27 cellular contexts compared by ENCODE assay signal in genomic region chr6:63856271-63856670, GRCh38.
"Had no signal": no experiment of that assay in that cellular context is flagged by ENCODE, and none has a peak within 500 bp of the region (broad histone marks: within the 10 kb centered on the region; RNA-seq: fewer than 3 reads in every experiment).

No MANE protein-coding gene starts in this region.

- H3K4me3 ChIP-seq: esophagus squamous epithelium, gastroesophageal sphincter had no signal

- H3K27me3 ChIP-seq: brain microvascular endothelial cell, esophagus squamous epithelium, gastroesophageal sphincter had no signal

- H3K27ac Mint-ChIP-seq: activated CD4-positive, alpha-beta memory T cell treated with anti-CD3 and anti-CD28 coated beads, Interleukin-2, amount 10 ng/mL, durations not matched to agents 7 days and 5 days; activated CD4-positive, alpha-beta T cell treated with anti-CD3 and anti-CD28 coated beads, Interleukin-2, amount 10 ng/mL, durations not matched to agents 7 days and 5 days; activated naive CD4-positive, alpha-beta T cell treated with anti-CD3 and anti-CD28 coated beads, Interleukin-2, amount 10 ng/mL, durations not matched to agents 7 days and 5 days; activated naive CD4-positive, alpha-beta T cell treated with anti-CD3 and anti-CD28 coated beads, Interleukin-2, amount 50 U/mL, for 72 hours; activated naive CD8-positive, alpha-beta T cell treated with anti-CD3 and anti-CD28 coated beads, Interleukin-2, amount 10 ng/mL, durations not matched to agents 7 days and 5 days; activated T-cell treated with anti-CD3 and anti-CD28 coated beads, Interleukin-2, amount 50 U/mL, for 24 hours; activated T-cell treated with anti-CD3 and anti-CD28 coated beads, Interleukin-2, amount 50 U/mL, for 72 hours; effector memory CD8-positive, alpha-beta T cell had no signal

- H3K27ac ChIP-seq: brain microvascular endothelial cell, epithelial cell of prostate, esophagus squamous epithelium, gastroesophageal sphincter had no signal

- H3K4me3 Mint-ChIP-seq: activated CD4-positive, alpha-beta memory T cell treated with anti-CD3 and anti-CD28 coated beads, Interleukin-2, amount 10 ng/mL, durations not matched to agents 7 days and 5 days; activated CD4-positive, alpha-beta T cell treated with anti-CD3 and anti-CD28 coated beads, Interleukin-2, amount 10 ng/mL, durations not matched to agents 7 days and 5 days; activated naive CD4-positive, alpha-beta T cell treated with anti-CD3 and anti-CD28 coated beads, Interleukin-2, amount 10 ng/mL, durations not matched to agents 7 days and 5 days; activated naive CD8-positive, alpha-beta T cell treated with anti-CD3 and anti-CD28 coated beads, Interleukin-2, amount 10 ng/mL, durations not matched to agents 7 days and 5 days; activated T-cell treated with anti-CD3 and anti-CD28 coated beads, Interleukin-2, amount 50 U/mL, for 24 hours; activated T-cell treated with anti-CD3 and anti-CD28 coated beads, Interleukin-2, amount 50 U/mL, for 72 hours; central memory CD8-positive, alpha-beta T cell; effector memory CD8-positive, alpha-beta T cell had no signal

- ATAC-seq: activated naive CD4-positive, alpha-beta T cell treated with anti-CD3 and anti-CD28 coated beads, Interleukin-2, amount 50 U/mL, for 72 hours; activated T-cell treated with anti-CD3 and anti-CD28 coated beads, Interleukin-2, amount 50 U/mL, for 72 hours; effector memory CD8-positive, alpha-beta T cell; gastroesophageal sphincter had no signal

- H3K4me1 Mint-ChIP-seq: activated CD4-positive, alpha-beta memory T cell treated with anti-CD3 and anti-CD28 coated beads, Interleukin-2, amount 10 ng/mL, durations not matched to agents 7 days and 5 days; activated CD4-positive, alpha-beta T cell treated with anti-CD3 and anti-CD28 coated beads, Interleukin-2, amount 10 ng/mL, durations not matched to agents 7 days and 5 days; activated naive CD4-positive, alpha-beta T cell treated with anti-CD3 and anti-CD28 coated beads, Interleukin-2, amount 10 ng/mL, durations not matched to agents 7 days and 5 days; activated naive CD8-positive, alpha-beta T cell treated with anti-CD3 and anti-CD28 coated beads, Interleukin-2, amount 10 ng/mL, durations not matched to agents 7 days and 5 days; central memory CD8-positive, alpha-beta T cell had no signal

- H3K36me3 Mint-ChIP-seq: activated naive CD4-positive, alpha-beta T cell treated with anti-CD3 and anti-CD28 coated beads, Interleukin-2, amount 10 ng/mL, durations not matched to agents 7 days and 5 days; activated naive CD8-positive, alpha-beta T cell treated with anti-CD3 and anti-CD28 coated beads, Interleukin-2, amount 10 ng/mL, durations not matched to agents 7 days and 5 days had no signal

- H3K36me3 ChIP-seq: brain microvascular endothelial cell, esophagus squamous epithelium, gastroesophageal sphincter had no signal

- H3K9me3 Mint-ChIP-seq: activated CD4-positive, alpha-beta memory T cell treated with anti-CD3 and anti-CD28 coated beads, Interleukin-2, amount 10 ng/mL, durations not matched to agents 7 days and 5 days had no signal

- H3K4me1 ChIP-seq: esophagus squamous epithelium, gastroesophageal sphincter had no signal

- H3K27me3 Mint-ChIP-seq: activated CD4-positive, alpha-beta memory T cell treated with anti-CD3 and anti-CD28 coated beads, Interleukin-2, amount 10 ng/mL, durations not matched to agents 7 days and 5 days; activated CD4-positive, alpha-beta T cell treated with anti-CD3 and anti-CD28 coated beads, Interleukin-2, amount 10 ng/mL, durations not matched to agents 7 days and 5 days; activated naive CD4-positive, alpha-beta T cell treated with anti-CD3 and anti-CD28 coated beads, Interleukin-2, amount 10 ng/mL, durations not matched to agents 7 days and 5 days; activated naive CD8-positive, alpha-beta T cell treated with anti-CD3 and anti-CD28 coated beads, Interleukin-2, amount 10 ng/mL, durations not matched to agents 7 days and 5 days; activated T-cell treated with anti-CD3 and anti-CD28 coated beads, Interleukin-2, amount 50 U/mL, for 24 hours; central memory CD8-positive, alpha-beta T cell; effector memory CD8-positive, alpha-beta T cell had no signal

- H3K9me3 ChIP-seq: esophagus squamous epithelium, gastroesophageal sphincter had no signal

- DNase-seq: activated CD4-positive, alpha-beta memory T cell treated with anti-CD3 and anti-CD28 coated beads, Interleukin-2, amount 10 ng/mL, durations not matched to agents 7 days and 5 days; activated CD4-positive, alpha-beta T cell treated with anti-CD3 and anti-CD28 coated beads for 4 hours; activated CD4-positive, alpha-beta T cell treated with anti-CD3 and anti-CD28 coated beads, Interleukin-2, amount 10 ng/mL, durations not matched to agents 7 days and 5 days; activated CD4-positive, alpha-beta T cell treated with anti-CD3 and anti-CD28 coated beads, Interleukin-2, amount 50 U/mL, for 4 hours; activated CD4-positive, CD25-positive, alpha-beta regulatory T cell; activated CD4-positive, CD25-positive, alpha-beta regulatory T cell treated with anti-CD3 and anti-CD28 coated beads, Interleukin-2, amount 50 U/mL, for 72 hours; activated CD8-positive, alpha-beta memory T cell treated with anti-CD3 and anti-CD28 coated beads, Interleukin-2, amount 50 U/mL, for 48 hours; activated gamma-delta T cell; activated naive CD4-positive, alpha-beta T cell; activated naive CD4-positive, alpha-beta T cell treated with anti-CD3 and anti-CD28 coated beads, Interleukin-2, amount 10 ng/mL, durations not matched to agents 7 days and 5 days; activated naive CD8-positive, alpha-beta T cell treated with anti-CD3 and anti-CD28 coated beads, Interleukin-2, amount 10 ng/mL, durations not matched to agents 7 days and 5 days; activated T-cell treated with anti-CD3 and anti-CD28 coated beads for 4 hours; activated T-cell treated with anti-CD3 and anti-CD28 coated beads, Interleukin-2, amount 50 U/mL, for 24 hours; activated T-cell treated with anti-CD3 and anti-CD28 coated beads, Interleukin-2, amount 50 U/mL, for 72 hours; amniotic stem cell; brain microvascular endothelial cell; cortex of kidney; dermis blood vessel endothelial cell; effector CD4-positive, alpha-beta T cell; effector memory CD8-positive, alpha-beta T cell; esophagus squamous epithelium; foreskin melanocyte; T-helper 2 cell had no signal
